ENCODE assay signal across 1 cellular context in genomic region chr1:95286479-95286878, GRCh38.
TF ChIP-seq lines count a peak whose summit lies in the region.

No MANE protein-coding gene starts in this region.

TF ChIP-seq in GM23338, 12 proteins besides CTCF, POLR2A, EP300 and RAD21 (continued from another document):
- no peak for TF ChIP-seq ETS1 (IDR thresholded peaks at IDR 0.05)
- TF ChIP-seq EZH2 (IDR thresholded peaks at IDR 0.05; ENCODE audit: low read depth, unreplicated experiment) = no peak
